ENCODE assay signal across 11 cellular contexts in genomic region chr12:104722541-104723534, GRCh38.
DNase-seq lines count a peak whose midpoint lies in the region; ATAC-seq and TF ChIP-seq lines count a peak whose summit lies in the region.
"Had no signal": no experiment of that assay in that cellular context is flagged by ENCODE, and none has a peak within 500 bp of the region (broad histone marks: within the 10 kb centered on the region; RNA-seq: fewer than 3 reads in every experiment).

No MANE protein-coding gene starts in this region.

- H3K27ac Mint-ChIP-seq in activated CD4-positive, alpha-beta memory T cell treated with anti-CD3 and anti-CD28 coated beads, Interleukin-2, amount 10 ng/mL, durations not matched to agents 7 days and 5 days = peak overlapping the region; percentile 28

- peaks cover 5% of the 10 kb centered on the region for H3F3A ChIP-seq in neural cell (ENCODE audit: insufficient read depth, low read length, poor library complexity, severe bottlenecking)

- TF ChIP-seq RAD21 in neural cell (conservative IDR thresholded peaks at IDR 0.05) = no peak

- H3K4me1 Mint-ChIP-seq in activated CD4-positive, alpha-beta memory T cell treated with anti-CD3 and anti-CD28 coated beads, Interleukin-2, amount 10 ng/mL, durations not matched to agents 7 days and 5 days = peaks cover 44% of the 10 kb centered on the region

- H3K9me2 ChIP-seq in neural cell (ENCODE audit: insufficient read depth, low read length) = no peaks in the 10 kb centered on the region

- ATAC-seq in HG03175 (IDR thresholded peaks at IDR 0.05; ENCODE audit: unreplicated experiment) = peak; percentile 53
- no peak for ATAC-seq in GM19397 (IDR thresholded peaks at IDR 0.05; ENCODE audit: unreplicated experiment)

- H3K27ac ChIP-seq in neural cell (ENCODE audit: low read length) (peak overlapping the region; percentile 87), sigmoid colon (peak overlapping the region in 2 of 4 donors; percentile 42 to 50)
- H3K27ac ChIP-seq: vagina had no signal

- DNase-seq in NCI-H2196 (lab: John Stamatoyannopoulos, UW; ENCODE audit: unreplicated experiment) (peak; percentile 11), NCI-H2196 treated with DMSO at 0.1 percent for 48 hours (lab: John Stamatoyannopoulos, UW; ENCODE audit: unreplicated experiment) (no peak), sigmoid colon (no peak)
- no peak for DNase-seq in activated CD4-positive, alpha-beta memory T cell treated with anti-CD3 and anti-CD28 coated beads, Interleukin-2, amount 10 ng/mL, durations not matched to agents 7 days and 5 days
- DNase-seq in activated naive CD4-positive, alpha-beta T cell treated with Interleukin-2 at 50 U/mL for 16 hours = no peak
- DNase-seq: ACHN, HCEC 1CT had no signal

- H3K79me2 ChIP-seq in neural cell (replicated peaks; ENCODE audit: insufficient read depth, low read length) = no peaks in the 10 kb centered on the region

- H3K27me3 Mint-ChIP-seq in activated CD4-positive, alpha-beta memory T cell treated with anti-CD3 and anti-CD28 coated beads, Interleukin-2, amount 10 ng/mL, durations not matched to agents 7 days and 5 days = no peaks in the 10 kb centered on the region

- H3K36me3 Mint-ChIP-seq in activated CD4-positive, alpha-beta memory T cell treated with anti-CD3 and anti-CD28 coated beads, Interleukin-2, amount 10 ng/mL, durations not matched to agents 7 days and 5 days (ENCODE audit: low read depth) = peaks cover 25% of the 10 kb centered on the region

- H3K4me1 ChIP-seq in sigmoid colon = peaks cover 0 to 40% (median 31%) of the 10 kb centered on the region in 4 donors

- TF ChIP-seq CTCF in neural cell (IDR thresholded peaks at IDR 0.05; ENCODE audit: poor library complexity, severe bottlenecking) = no peak
- no peak for TF ChIP-seq CTCF in sigmoid colon (IDR thresholded peaks at IDR 0.05)

- no peaks in the 10 kb centered on the region for H3K27me3 ChIP-seq in neural cell (ENCODE audit: insufficient read depth, low read depth, low read length)
- no peaks in the 10 kb centered on the region for H3K27me3 ChIP-seq in sigmoid colon
- H3K27me3 ChIP-seq: vagina had no signal

- POLR2A ChIA-PET in activated CD4-positive, alpha-beta memory T cell treated with anti-CD3 and anti-CD28 coated beads, Interleukin-2, amount 10 ng/mL, durations not matched to agents 7 days and 5 days (lab: Charles Lee) = no interaction called here

- no peak overlapping the region for H2AFZ ChIP-seq in neural cell (ENCODE audit: low read depth, low read length)

- H4K20me1 ChIP-seq in neural cell (ENCODE audit: insufficient read depth) = no peaks in the 10 kb centered on the region

- TF ChIP-seq EP300 in neural cell (conservative IDR thresholded peaks at IDR 0.05; ENCODE audit: poor library complexity, severe bottlenecking) = no peak
- TF ChIP-seq EP300 in sigmoid colon (IDR thresholded peaks at IDR 0.05) = no peak

- WGBS in sigmoid colon, 2 donors = 76% methylated on average over 24 of the region's 24 CpGs

- H3K9me3 ChIP-seq in neural cell (ENCODE audit: low read length) (no peaks in the 10 kb centered on the region), sigmoid colon (no peaks in the 10 kb centered on the region)
- H3K9me3 ChIP-seq: vagina had no signal

- H3K4me3 Mint-ChIP-seq in activated CD4-positive, alpha-beta memory T cell treated with anti-CD3 and anti-CD28 coated beads, Interleukin-2, amount 10 ng/mL, durations not matched to agents 7 days and 5 days = no peak overlapping the region

- no peak overlapping the region for H3K4me2 ChIP-seq in neural cell (ENCODE audit: low read length)

- no peaks in the 10 kb centered on the region for H3K36me3 ChIP-seq in neural cell (ENCODE audit: insufficient read depth, low read length)
- no peaks in the 10 kb centered on the region for H3K36me3 ChIP-seq in sigmoid colon
- H3K36me3 ChIP-seq: vagina had no signal

- CTCF ChIA-PET in activated CD4-positive, alpha-beta memory T cell treated with anti-CD3 and anti-CD28 coated beads, Interleukin-2, amount 10 ng/mL, durations not matched to agents 7 days and 5 days (lab: Charles Lee) = interaction anchor here (1.0 kb wide), 1 partner anchor 341 kb away, joined by 3 read pairs; no protein-coding TSS in a partner anchor

- H3K4me3 ChIP-seq in neural cell (ENCODE audit: low read length) (peak overlapping the region; percentile 40), sigmoid colon (no peak overlapping the region)
- H3K4me3 ChIP-seq: vagina had no signal

- intact Hi-C loops in sigmoid colon (cut with DNase I) = loop anchor here (5.0 kb wide), 1 partner anchor 266 kb away; the partner anchor contains the start of gene CHST11

- peak overlapping the region; percentile 33 for H3K9ac ChIP-seq in neural cell (ENCODE audit: low read length)

- no peaks in the 10 kb centered on the region for H3K9me3 Mint-ChIP-seq in activated CD4-positive, alpha-beta memory T cell treated with anti-CD3 and anti-CD28 coated beads, Interleukin-2, amount 10 ng/mL, durations not matched to agents 7 days and 5 days

- no peak for TF ChIP-seq POLR2A in sigmoid colon (IDR thresholded peaks at IDR 0.05)

TF ChIP-seq in neural cell, 6 proteins besides CTCF, POLR2A, EP300 and RAD21:
- TF ChIP-seq SMC3 (conservative IDR thresholded peaks at IDR 0.05; ENCODE audit: poor library complexity) (no peak), MXI1 (conservative IDR thresholded peaks at IDR 0.05; ENCODE audit: poor library complexity, severe bottlenecking) (no peak), EZH2 (IDR thresholded peaks at IDR 0.05; ENCODE audit: borderline replicate concordance, insufficient read depth, low read length, poor library complexity, severe bottlenecking) (no peak), REST (IDR thresholded peaks at IDR 0.05; ENCODE audit: borderline replicate concordance) (no peak), TAF1 (IDR thresholded peaks at IDR 0.05; ENCODE audit: low read depth) (no peak), POLR2AphosphoS5 (IDR thresholded peaks at IDR 0.05) (no peak)
